8 cellular contexts compared by ENCODE assay signal in genomic region chr12:45268672-45269406, GRCh38. TPM values are rescaled to one million over a fixed set of nuclear protein-coding genes. Genes with fewer than 3 reads are reported as not detected.
DNase-seq lines count a peak whose midpoint lies in the region; ATAC-seq and TF ChIP-seq lines count a peak whose summit lies in the region.

No MANE protein-coding gene starts in this region.

- POLR2A ChIA-PET in T-cell (lab: Charles Lee) = no interaction called here
- POLR2A ChIA-PET in activated CD4-positive, alpha-beta T cell treated with anti-CD3 and anti-CD28 coated beads, Interleukin-2, amount 10 ng/mL, durations not matched to agents 7 days and 5 days (lab: Charles Lee) = no interaction called here

- no peaks in the 10 kb centered on the region for H3K9me3 Mint-ChIP-seq in T-cell
- H3K9me3 Mint-ChIP-seq in activated CD4-positive, alpha-beta T cell treated with anti-CD3 and anti-CD28 coated beads, Interleukin-2, amount 10 ng/mL, durations not matched to agents 7 days and 5 days = no peaks in the 10 kb centered on the region

- H3K36me3 Mint-ChIP-seq in T-cell = peaks cover 27% of the 10 kb centered on the region
- H3K36me3 Mint-ChIP-seq in activated CD4-positive, alpha-beta T cell treated with anti-CD3 and anti-CD28 coated beads, Interleukin-2, amount 10 ng/mL, durations not matched to agents 7 days and 5 days (ENCODE audit: low read depth) = peaks cover 4% of the 10 kb centered on the region

- DNase-seq in AG10803 (ENCODE audit: low read depth) (peak; percentile 90), T1000 (lab: John Stamatoyannopoulos, UW) (peak; percentile 96), Right ventricle myocardium inferior (ENCODE audit: missing footprints) (peak; percentile 84), retinal pigment epithelial cell (ENCODE audit: low read depth) (peak; percentile 98), T-cell (no peak)
- no peak for DNase-seq in activated CD4-positive, alpha-beta T cell treated with anti-CD3 and anti-CD28 coated beads, Interleukin-2, amount 10 ng/mL, durations not matched to agents 7 days and 5 days

- peak overlapping the region; percentile 34 for H3K4me3 ChIP-seq in AG10803 (ENCODE audit: low read length)
- peak overlapping the region; percentile 21 for H3K4me3 ChIP-seq in retinal pigment epithelial cell (ENCODE audit: low read length)

- H3K27me3 Mint-ChIP-seq in T-cell = no peaks in the 10 kb centered on the region
- no peaks in the 10 kb centered on the region for H3K27me3 Mint-ChIP-seq in activated CD4-positive, alpha-beta T cell treated with anti-CD3 and anti-CD28 coated beads, Interleukin-2, amount 10 ng/mL, durations not matched to agents 7 days and 5 days

- no peak overlapping the region for H3K4me3 Mint-ChIP-seq in T-cell
- H3K4me3 Mint-ChIP-seq in activated CD4-positive, alpha-beta T cell treated with anti-CD3 and anti-CD28 coated beads, Interleukin-2, amount 10 ng/mL, durations not matched to agents 7 days and 5 days = no peak overlapping the region

- intact Hi-C loops in Right ventricle myocardium inferior (cut with DNase I) = loop anchor here (1.0 to 5.0 kb wide), 3 partner anchors 34 to 118 kb away; partner anchors contain the start of gene ANO6

- peaks cover 13 to 22% (median 21%) of the 10 kb centered on the region in 3 donors for H3K4me1 Mint-ChIP-seq in T-cell
- peaks cover 5% of the 10 kb centered on the region for H3K4me1 Mint-ChIP-seq in activated CD4-positive, alpha-beta T cell treated with anti-CD3 and anti-CD28 coated beads, Interleukin-2, amount 10 ng/mL, durations not matched to agents 7 days and 5 days

- no peak overlapping the region for H3K27ac Mint-ChIP-seq in T-cell
- H3K27ac Mint-ChIP-seq in activated CD4-positive, alpha-beta T cell treated with anti-CD3 and anti-CD28 coated beads, Interleukin-2, amount 10 ng/mL, durations not matched to agents 7 days and 5 days = no peak overlapping the region

- peak; percentile 59 for ATAC-seq in GM19438 (IDR thresholded peaks at IDR 0.05; ENCODE audit: low read depth, unreplicated experiment)
- peak; percentile 42 for ATAC-seq in Right ventricle myocardium inferior
- no peak for ATAC-seq in T-cell (replicated peaks in 1 of 4)

- TF ChIP-seq CTCF in AG10803 (conservative IDR thresholded peaks at IDR 0.05; ENCODE audit: low read length) = peak; percentile 57
- TF ChIP-seq CTCF in LNCAP (IDR thresholded peaks at IDR 0.05) = peak; percentile 59
- peak; percentile 55 for TF ChIP-seq CTCF in retinal pigment epithelial cell (conservative IDR thresholded peaks at IDR 0.05; ENCODE audit: low read depth, low read length)

- CTCF ChIA-PET in T-cell (lab: Charles Lee) = interaction anchor here in 1 of 2 donors (0.8 kb wide), 1 partner anchor 68 kb away, joined by 4 read pairs; no protein-coding TSS in a partner anchor
- CTCF ChIA-PET in activated CD4-positive, alpha-beta T cell treated with anti-CD3 and anti-CD28 coated beads, Interleukin-2, amount 10 ng/mL, durations not matched to agents 7 days and 5 days (lab: Charles Lee) = no interaction called here

RNA-seq across cellular contexts. Expression of gene ANO6, which starts 52.9 kb away (rescaled TPM):
- 49.0 TPM for total RNA-seq in Right ventricle myocardium inferior
- 10 to 100 TPM; 17.9 to 22.5 (median 20.3) TPM for total RNA-seq in T-cell
- total RNA-seq in activated CD4-positive, alpha-beta T cell treated with anti-CD3 and anti-CD28 coated beads, Interleukin-2, amount 10 ng/mL, durations not matched to agents 7 days and 5 days = 10 to 100 TPM; 27.3 to 32.0 TPM

Comparison
In these comparisons a context has a peak if more than half of its experiments do, and no peak if none do; other contexts are left out.
1. DNase-seq: peak in AG10803 (single experiment), T1000 (single experiment), Right ventricle myocardium inferior (single experiment) and retinal pigment epithelial cell (single experiment); none in T-cell (0 of 34) and activated CD4-positive, alpha-beta T cell treated with anti-CD3 and anti-CD28 coated beads, Interleukin-2, amount 10 ng/mL, durations not matched to agents 7 days and 5 days (single experiment).
2. ATAC-seq: peak in GM19438 (single experiment) and Right ventricle myocardium inferior (single experiment); none in T-cell (0 of 4).
3. Peak in every context shown above with its lines, with median percentiles within 50 percentile points of each other: CTCF ChIP-seq.